1 cellular context compared by ENCODE assay signal in genomic region chr22:48357196-48357595, GRCh38.
TF ChIP-seq lines count a peak whose summit lies in the region.

No MANE protein-coding gene starts in this region.

TF ChIP-seq in GM23338, 12 proteins besides CTCF, POLR2A, EP300 and RAD21 (continued from another document):
- TF ChIP-seq, protein P1, sequence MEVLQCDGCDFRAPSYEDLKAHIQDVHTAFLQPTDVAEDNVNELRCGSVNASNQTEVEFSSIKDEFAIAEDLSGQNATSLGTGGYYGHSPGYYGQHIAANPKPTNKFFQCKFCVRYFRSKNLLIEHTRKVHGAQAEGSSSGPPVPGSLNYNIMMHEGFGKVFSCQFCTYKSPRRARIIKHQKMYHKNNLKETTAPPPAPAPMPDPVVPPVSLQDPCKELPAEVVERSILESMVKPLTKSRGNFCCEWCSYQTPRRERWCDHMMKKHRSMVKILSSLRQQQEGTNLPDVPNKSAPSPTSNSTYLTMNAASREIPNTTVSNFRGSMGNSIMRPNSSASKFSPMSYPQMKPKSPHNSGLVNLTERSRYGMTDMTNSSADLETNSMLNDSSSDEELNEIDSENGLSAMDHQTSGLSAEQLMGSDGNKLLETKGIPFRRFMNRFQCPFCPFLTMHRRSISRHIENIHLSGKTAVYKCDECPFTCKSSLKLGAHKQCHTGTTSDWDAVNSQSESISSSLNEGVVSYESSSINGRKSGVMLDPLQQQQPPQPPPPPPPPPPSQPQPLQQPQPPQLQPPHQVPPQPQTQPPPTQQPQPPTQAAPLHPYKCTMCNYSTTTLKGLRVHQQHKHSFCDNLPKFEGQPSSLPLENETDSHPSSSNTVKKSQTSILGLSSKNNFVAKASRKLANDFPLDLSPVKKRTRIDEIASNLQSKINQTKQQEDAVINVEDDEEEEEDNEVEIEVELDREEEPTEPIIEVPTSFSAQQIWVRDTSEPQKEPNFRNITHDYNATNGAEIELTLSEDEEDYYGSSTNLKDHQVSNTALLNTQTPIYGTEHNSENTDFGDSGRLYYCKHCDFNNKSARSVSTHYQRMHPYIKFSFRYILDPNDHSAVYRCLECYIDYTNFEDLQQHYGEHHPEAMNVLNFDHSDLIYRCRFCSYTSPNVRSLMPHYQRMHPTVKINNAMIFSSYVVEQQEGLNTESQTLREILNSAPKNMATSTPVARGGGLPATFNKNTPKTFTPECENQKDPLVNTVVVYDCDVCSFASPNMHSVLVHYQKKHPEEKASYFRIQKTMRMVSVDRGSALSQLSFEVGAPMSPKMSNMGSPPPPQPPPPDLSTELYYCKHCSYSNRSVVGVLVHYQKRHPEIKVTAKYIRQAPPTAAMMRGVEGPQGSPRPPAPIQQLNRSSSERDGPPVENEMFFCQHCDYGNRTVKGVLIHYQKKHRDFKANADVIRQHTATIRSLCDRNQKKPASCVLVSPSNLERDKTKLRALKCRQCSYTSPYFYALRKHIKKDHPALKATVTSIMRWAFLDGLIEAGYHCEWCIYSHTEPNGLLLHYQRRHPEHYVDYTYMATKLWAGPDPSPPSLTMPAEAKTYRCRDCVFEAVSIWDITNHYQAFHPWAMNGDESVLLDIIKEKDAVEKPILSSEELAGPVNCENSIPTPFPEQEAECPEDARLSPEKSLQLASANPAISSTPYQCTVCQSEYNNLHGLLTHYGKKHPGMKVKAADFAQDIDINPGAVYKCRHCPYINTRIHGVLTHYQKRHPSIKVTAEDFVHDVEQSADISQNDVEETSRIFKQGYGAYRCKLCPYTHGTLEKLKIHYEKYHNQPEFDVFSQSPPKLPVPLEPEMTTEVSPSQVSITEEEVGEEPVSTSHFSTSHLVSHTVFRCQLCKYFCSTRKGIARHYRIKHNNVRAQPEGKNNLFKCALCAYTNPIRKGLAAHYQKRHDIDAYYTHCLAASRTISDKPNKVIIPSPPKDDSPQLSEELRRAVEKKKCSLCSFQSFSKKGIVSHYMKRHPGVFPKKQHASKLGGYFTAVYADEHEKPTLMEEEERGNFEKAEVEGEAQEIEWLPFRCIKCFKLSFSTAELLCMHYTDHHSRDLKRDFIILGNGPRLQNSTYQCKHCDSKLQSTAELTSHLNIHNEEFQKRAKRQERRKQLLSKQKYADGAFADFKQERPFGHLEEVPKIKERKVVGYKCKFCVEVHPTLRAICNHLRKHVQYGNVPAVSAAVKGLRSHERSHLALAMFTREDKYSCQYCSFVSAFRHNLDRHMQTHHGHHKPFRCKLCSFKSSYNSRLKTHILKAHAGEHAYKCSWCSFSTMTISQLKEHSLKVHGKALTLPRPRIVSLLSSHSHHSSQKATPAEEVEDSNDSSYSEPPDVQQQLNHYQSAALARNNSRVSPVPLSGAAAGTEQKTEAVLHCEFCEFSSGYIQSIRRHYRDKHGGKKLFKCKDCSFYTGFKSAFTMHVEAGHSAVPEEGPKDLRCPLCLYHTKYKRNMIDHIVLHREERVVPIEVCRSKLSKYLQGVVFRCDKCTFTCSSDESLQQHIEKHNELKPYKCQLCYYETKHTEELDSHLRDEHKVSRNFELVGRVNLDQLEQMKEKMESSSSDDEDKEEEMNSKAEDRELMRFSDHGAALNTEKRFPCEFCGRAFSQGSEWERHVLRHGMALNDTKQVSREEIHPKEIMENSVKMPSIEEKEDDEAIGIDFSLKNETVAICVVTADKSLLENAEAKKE (CRISPR knock-in tag; IDR thresholded peaks at IDR 0.05), result no peak
- TF ChIP-seq EZH2 (IDR thresholded peaks at IDR 0.05; ENCODE audit: low read depth, unreplicated experiment), result no peak
- no peak for TF ChIP-seq STAT1 (IDR thresholded peaks at IDR 0.05; ENCODE audit: unreplicated experiment)
- no peak for TF ChIP-seq JUNB (IDR thresholded peaks at IDR 0.05; ENCODE audit: unreplicated experiment)
- TF ChIP-seq, protein P2, sequence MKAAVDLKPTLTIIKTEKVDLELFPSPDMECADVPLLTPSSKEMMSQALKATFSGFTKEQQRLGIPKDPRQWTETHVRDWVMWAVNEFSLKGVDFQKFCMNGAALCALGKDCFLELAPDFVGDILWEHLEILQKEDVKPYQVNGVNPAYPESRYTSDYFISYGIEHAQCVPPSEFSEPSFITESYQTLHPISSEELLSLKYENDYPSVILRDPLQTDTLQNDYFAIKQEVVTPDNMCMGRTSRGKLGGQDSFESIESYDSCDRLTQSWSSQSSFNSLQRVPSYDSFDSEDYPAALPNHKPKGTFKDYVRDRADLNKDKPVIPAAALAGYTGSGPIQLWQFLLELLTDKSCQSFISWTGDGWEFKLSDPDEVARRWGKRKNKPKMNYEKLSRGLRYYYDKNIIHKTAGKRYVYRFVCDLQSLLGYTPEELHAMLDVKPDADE (IDR thresholded peaks at IDR 0.05), result no peak
- TF ChIP-seq POLR2AphosphoS5 (IDR thresholded peaks at IDR 0.05; ENCODE audit: low read depth), result no peak
- TF ChIP-seq REST (IDR thresholded peaks at IDR 0.05; ENCODE audit: unreplicated experiment), result no peak
- no peak for TF ChIP-seq NANOG (IDR thresholded peaks at IDR 0.05; ENCODE audit: borderline replicate concordance)
- no peak for TF ChIP-seq CREB1 (CRISPR knock-in tag; IDR thresholded peaks at IDR 0.05; ENCODE audit: low read depth)
- no peak for TF ChIP-seq ZNF114 (CRISPR knock-in tag; IDR thresholded peaks at IDR 0.05)
- TF ChIP-seq EZH2phosphoT487 (IDR thresholded peaks at IDR 0.05; ENCODE audit: unreplicated experiment), result no peak
